In the genomic region with DNA sequence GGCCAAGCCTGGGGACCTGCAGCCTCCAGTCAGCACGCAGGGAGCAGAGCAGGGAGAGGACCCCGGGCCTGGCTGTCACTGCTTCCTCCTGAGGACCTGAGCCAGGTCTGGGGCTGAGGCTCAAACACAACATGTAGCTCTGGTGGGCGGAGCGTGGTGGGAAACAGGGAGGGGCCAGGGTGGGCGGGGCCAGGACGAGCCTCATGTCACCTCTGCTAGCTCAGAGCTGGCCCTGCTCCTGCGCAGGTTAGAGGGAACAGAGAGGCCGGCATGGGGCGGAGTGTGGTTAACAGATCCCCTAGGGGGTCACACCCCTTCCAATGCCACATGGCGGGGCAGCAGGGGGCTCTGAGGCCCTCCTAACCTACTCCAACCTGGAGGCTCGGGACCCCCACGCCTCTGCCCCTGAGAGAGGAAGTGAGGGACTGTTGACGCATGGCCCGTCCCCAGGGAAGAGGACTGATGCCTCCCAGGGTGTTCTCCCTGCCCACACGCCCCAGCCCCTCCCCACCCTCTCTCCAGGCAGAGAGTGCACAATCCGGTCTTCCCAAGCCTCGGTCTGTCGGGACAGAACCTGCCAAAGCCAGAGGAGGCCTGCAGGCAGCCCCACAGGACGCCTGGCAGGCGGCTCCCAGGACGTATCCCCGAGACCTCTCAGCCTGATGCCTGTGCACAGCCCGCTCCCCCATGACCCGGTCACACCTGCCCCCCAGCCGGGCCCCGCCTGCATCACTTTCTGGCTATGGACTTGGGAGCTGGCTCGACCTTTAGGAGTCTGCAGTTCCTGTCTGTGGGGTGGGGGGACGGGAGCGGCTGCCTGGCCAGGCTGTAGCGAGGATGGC, we compare ENCODE assay signal across 9 cellular contexts. TPM values are rescaled to one million over a fixed set of nuclear protein-coding genes. Genes with fewer than 3 reads are reported as not detected.
A peak's percentile ranks its signal among the peaks of the same experiment; 100 is the strongest.
DNase-seq lines count a peak whose midpoint lies in the region; ATAC-seq and TF ChIP-seq lines count a peak whose summit lies in the region.
"Had no signal": no experiment of that assay in that cellular context is flagged by ENCODE, and none has a peak within 500 bp of the region (broad histone marks: within the 10 kb centered on the region; RNA-seq: fewer than 3 reads in every experiment).

No MANE protein-coding gene starts in this region.

- ATAC-seq in stimulated activated memory B cell treated with anti-CD40 and anti-IgM and Interleukin-4, amounts not matched to agents 10 μg/mL and 1 μg/mL and 100 μg/mL, for 72 hours = peak; percentile 84
- no peak for ATAC-seq in HG02623 (IDR thresholded peaks at IDR 0.05; ENCODE audit: unreplicated experiment)
- ATAC-seq in GM21723 (IDR thresholded peaks at IDR 0.05; ENCODE audit: unreplicated experiment) = no peak

- no peak overlapping the region for H3K9ac ChIP-seq in SK-N-MC (ENCODE audit: insufficient read length)
- H3K9ac ChIP-seq in fibroblast of lung (ENCODE audit: insufficient read depth, low read length) = peak overlapping the region; percentile 26

- H3K27ac Mint-ChIP-seq in stimulated activated memory B cell treated with anti-CD40 and anti-IgM and Interleukin-4, amounts not matched to agents 10 μg/mL and 1 μg/mL and 100 μg/mL, for 72 hours = peak overlapping the region; percentile 58

- no peaks in the 10 kb centered on the region for H4K20me1 ChIP-seq in fibroblast of lung (ENCODE audit: control insufficient read depth, extremely low read depth, insufficient read depth, low read length)

- H3K4me1 Mint-ChIP-seq in stimulated activated memory B cell treated with anti-CD40 and anti-IgM and Interleukin-4, amounts not matched to agents 10 μg/mL and 1 μg/mL and 100 μg/mL, for 72 hours = peaks cover 63% of the 10 kb centered on the region

- H3K4me1 ChIP-seq in fibroblast of lung (ENCODE audit: control insufficient read depth, extremely low read depth, insufficient read depth, low read length) = peaks cover 55% of the 10 kb centered on the region

- peak overlapping the region; percentile 5 for H3K4me2 ChIP-seq in fibroblast of lung (ENCODE audit: extremely low read depth, insufficient read depth, low read length)

- in situ Hi-C loops in GM13976 (cut with MboI; ENCODE audit: low sequenced_read_pairs, unreplicated experiment) = no loop called here

- H3K36me3 Mint-ChIP-seq in stimulated activated memory B cell treated with anti-CD40 and anti-IgM and Interleukin-4, amounts not matched to agents 10 μg/mL and 1 μg/mL and 100 μg/mL, for 72 hours = peaks cover 4% of the 10 kb centered on the region
- H3K36me3 Mint-ChIP-seq: brain had no signal

- H3K36me3 ChIP-seq in SK-N-MC (ENCODE audit: insufficient read depth, low read length) (no peaks in the 10 kb centered on the region), fibroblast of lung (ENCODE audit: control insufficient read depth, insufficient read depth, low read length) (peaks cover 3% of the 10 kb centered on the region)

- peak overlapping the region; percentile 55 for H3K4me3 Mint-ChIP-seq in stimulated activated memory B cell treated with anti-CD40 and anti-IgM and Interleukin-4, amounts not matched to agents 10 μg/mL and 1 μg/mL and 100 μg/mL, for 72 hours

- H3K27ac ChIP-seq in SK-N-MC (peak overlapping the region; percentile 54; the same call in 1 of the 2 replicates), fibroblast of lung (ENCODE audit: insufficient read depth, low read length) (peak overlapping the region; percentile 69), coronary artery (no peak overlapping the region)

- no peak for TF ChIP-seq CTCF in GM13976 (IDR thresholded peaks at IDR 0.05; ENCODE audit: borderline replicate concordance, control extremely low read depth, extremely low read depth, insufficient read depth, missing control alignments)
- TF ChIP-seq CTCF in fibroblast of lung (conservative IDR thresholded peaks at IDR 0.05 in 1 of 2, IDR thresholded peaks at IDR 0.05 in 1 of 2; ENCODE audit: low read depth in 1 of 2, low read length in 2 of 2) = no peak
- no peak for TF ChIP-seq CTCF in coronary artery (IDR thresholded peaks at IDR 0.05)

- H3K27me3 Mint-ChIP-seq in stimulated activated memory B cell treated with anti-CD40 and anti-IgM and Interleukin-4, amounts not matched to agents 10 μg/mL and 1 μg/mL and 100 μg/mL, for 72 hours = no peaks in the 10 kb centered on the region

- H3K4me3 ChIP-seq in SK-N-MC = no peak overlapping the region
- no peak overlapping the region for H3K4me3 ChIP-seq in fibroblast of lung (replicated peaks in 1 of 4; ENCODE audit: control extremely low read depth in 1 of 4, insufficient read depth in 1 of 4, low read depth in 3 of 4, low read length in 4 of 4)
- H3K4me3 ChIP-seq in coronary artery = no peak overlapping the region

- no peaks in the 10 kb centered on the region for H3K27me3 ChIP-seq in fibroblast of lung (ENCODE audit: control insufficient read depth, insufficient read depth, low read length)

- no peaks in the 10 kb centered on the region for H3K9me3 Mint-ChIP-seq in stimulated activated memory B cell treated with anti-CD40 and anti-IgM and Interleukin-4, amounts not matched to agents 10 μg/mL and 1 μg/mL and 100 μg/mL, for 72 hours

- H3K79me2 ChIP-seq in fibroblast of lung (ENCODE audit: control insufficient read depth, insufficient read depth, low read length) = peaks cover 86% of the 10 kb centered on the region

- peak; percentile 46 for DNase-seq in AG20443 (ENCODE audit: low spot score)
- peak; percentile 90 for DNase-seq in GM13976 (ENCODE audit: low spot score)
- no peak for DNase-seq in SK-N-MC (ENCODE audit: low read depth, low spot score)
- no peak for DNase-seq in fibroblast of lung (ENCODE audit: low read depth in 2 of 2)
- no peak for DNase-seq in coronary artery (ENCODE audit: low spot score)

- no peak overlapping the region for H2AFZ ChIP-seq in fibroblast of lung (ENCODE audit: low read length)

- no peaks in the 10 kb centered on the region for H3K9me3 ChIP-seq in SK-N-MC (ENCODE audit: low read depth, low read length)
- no peaks in the 10 kb centered on the region for H3K9me3 ChIP-seq in fibroblast of lung (ENCODE audit: control insufficient read depth, insufficient read depth, low read depth, low read length)

RNA-seq across cellular contexts. Expression of gene PIEZO1, which starts 15.2 kb away (rescaled TPM):
- total RNA-seq in fibroblast of lung = 135 and 313 TPM in 2 replicates
- polyA plus RNA-seq in fibroblast of lung = 94.5 and 126 TPM in 2 replicates
- 184 and 260 TPM in 2 replicates for polyA plus RNA-seq in fibroblast of lung (2012)
- polyA minus RNA-seq in fibroblast of lung (ENCODE audit: low replicate concordance) = 1,099 and 1,312 TPM in 2 replicates

RNA-seq across cellular contexts. Expression of gene CDT1, which starts 33.8 kb away (rescaled TPM):
- total RNA-seq in fibroblast of lung = 0.77 and 3.6 TPM in 2 replicates
- polyA plus RNA-seq in fibroblast of lung = 1.3 and 4.5 TPM in 2 replicates
- 4.2 and 19.0 TPM in 2 replicates for polyA plus RNA-seq in fibroblast of lung (2012)
- 4.7 and 23.7 TPM in 2 replicates for polyA minus RNA-seq in fibroblast of lung (ENCODE audit: low replicate concordance)

RNA-seq across cellular contexts. Expression of gene APRT, which starts 41.9 kb away (rescaled TPM):
- 50.3 and 95.6 TPM in 2 replicates for total RNA-seq in fibroblast of lung
- 39.2 and 57.6 TPM in 2 replicates for polyA plus RNA-seq in fibroblast of lung
- polyA plus RNA-seq in fibroblast of lung (2012) = 155 and 232 TPM in 2 replicates
- 62.8 and 64.3 TPM in 2 replicates for polyA minus RNA-seq in fibroblast of lung (ENCODE audit: low replicate concordance)

Comparison
In these comparisons a context has a peak if more than half of its experiments do, and no peak if none do; other contexts are left out.
1. DNase-seq: peak in AG20443 (single experiment) and GM13976 (single experiment); none in SK-N-MC (single experiment), fibroblast of lung (0 of 2) and coronary artery (single experiment).
2. H3K27ac ChIP-seq: peak in SK-N-MC (single experiment) and fibroblast of lung (single experiment); none in coronary artery (0 of 2).